13 cellular contexts compared by ENCODE assay signal in genomic region chr1:198676253-198676652, GRCh38. TPM values are rescaled to one million over a fixed set of nuclear protein-coding genes. Genes with fewer than 3 reads are reported as not detected.
A peak's percentile ranks its signal among the peaks of the same experiment; 100 is the strongest.
DNase-seq lines count a peak whose midpoint lies in the region; ATAC-seq, FAIRE-seq and TF ChIP-seq lines count a peak whose summit lies in the region.
"Had no signal": no experiment of that assay in that cellular context is flagged by ENCODE, and none has a peak within 500 bp of the region (broad histone marks: within the 10 kb centered on the region; RNA-seq: fewer than 3 reads in every experiment).

No MANE protein-coding gene starts in this region.

- no peak for ATAC-seq in HG02642 (IDR thresholded peaks at IDR 0.05; ENCODE audit: poor library complexity, unreplicated experiment)
- ATAC-seq in upper lobe of left lung (ENCODE audit: low FRiP score in 2 of 2) = no peak
- ATAC-seq: right lobe of liver, upper lobe of right lung had no signal

- H3K4me2 ChIP-seq in KMS-11 (peak overlapping the region; percentile 15; the same call in 1 of the 2 replicates), SK-N-SH (no peak overlapping the region), endothelial cell of umbilical vein (ENCODE audit: insufficient read depth, low read length) (no peak overlapping the region)

- intact Hi-C loops in endothelial cell of umbilical vein (cut with micrococcal nuclease) = no loop called here

- H4K20me1 ChIP-seq in KMS-11 (ENCODE audit: insufficient read depth) (no peaks in the 10 kb centered on the region), SK-N-SH (ENCODE audit: insufficient read depth) (no peaks in the 10 kb centered on the region), endothelial cell of umbilical vein (replicated peaks; ENCODE audit: control insufficient read depth, extremely low read depth, insufficient read depth, low read length) (no peaks in the 10 kb centered on the region)

- CTCF ChIA-PET in SK-N-SH (lab: Yijun Ruan, JAX) = no interaction called here
- CTCF ChIA-PET in endothelial cell of umbilical vein (lab: Charles Lee) = interaction anchor here (1.3 kb wide), 1 partner anchor 1150 kb away, joined by 3 read pairs; no protein-coding TSS in a partner anchor

- TF ChIP-seq CTCF in KMS-11 (conservative IDR thresholded peaks at IDR 0.05; ENCODE audit: low read depth, low read length) = no peak
- no peak for TF ChIP-seq CTCF in SK-N-SH (IDR thresholded peaks at IDR 0.05)
- TF ChIP-seq CTCF in endothelial cell of umbilical vein (IDR thresholded peaks at IDR 0.05; ENCODE audit: extremely low read depth in 1 of 2, insufficient read depth in 1 of 2, low read depth in 1 of 2, low read length in 2 of 2) = no peak
- no peak for TF ChIP-seq CTCF in upper lobe of left lung (IDR thresholded peaks at IDR 0.05)

- H3K4me3 ChIP-seq in KMS-11 (IDR thresholded peaks at IDR 0.05; ENCODE audit: insufficient read depth, low read depth, low read length) (no peak overlapping the region), SK-N-SH (ENCODE audit: low read depth in 2 of 2, low read length in 1 of 2) (no peak overlapping the region), endothelial cell of umbilical vein (replicated peaks in 1 of 3; ENCODE audit: insufficient read depth in 1 of 3, low read depth in 1 of 3, low read length in 3 of 3) (no peak overlapping the region), upper lobe of left lung (no peak overlapping the region)
- H3K4me3 ChIP-seq: right lobe of liver, upper lobe of right lung had no signal

- no peak for FAIRE-seq in endothelial cell of umbilical vein (lab: Jason Lieb, UNC)

- H3K9me3 ChIP-seq in SK-N-SH (no peaks in the 10 kb centered on the region), endothelial cell of umbilical vein (replicated peaks; ENCODE audit: control insufficient read depth, insufficient read depth, low read length) (no peaks in the 10 kb centered on the region), upper lobe of left lung (no peaks in the 10 kb centered on the region)
- H3K9me3 ChIP-seq: right lobe of liver, upper lobe of right lung had no signal

- TF ChIP-seq POLR2A in endothelial cell of umbilical vein (IDR thresholded peaks at IDR 0.05; ENCODE audit: low read depth, low read length) = no peak
- TF ChIP-seq POLR2A in upper lobe of left lung (IDR thresholded peaks at IDR 0.05) = no peak

- peak; percentile 65 to 81 for TF ChIP-seq EP300 in SK-N-SH (IDR thresholded peaks at IDR 0.05; ENCODE audit: borderline replicate concordance in 1 of 2, low read depth in 1 of 2, low read length in 1 of 2)
- no peak for TF ChIP-seq EP300 in upper lobe of left lung (IDR thresholded peaks at IDR 0.05)

- POLR2A ChIA-PET in SK-N-SH (lab: Yijun Ruan, JAX) = no interaction called here
- POLR2A ChIA-PET in endothelial cell of umbilical vein (lab: Charles Lee) = no interaction called here

- H3K4me1 ChIP-seq in KMS-11 (ENCODE audit: low read depth, poor library complexity, severe bottlenecking) (peaks cover 75% of the 10 kb centered on the region), SK-N-SH (ENCODE audit: control insufficient read depth in 1 of 2, insufficient read depth in 2 of 2, low read depth in 1 of 2, low read length in 1 of 2) (peaks cover 11 to 22% of the 10 kb centered on the region in 2 experiments; a peak in 3 of 4 replicates), endothelial cell of umbilical vein (ENCODE audit: control insufficient read depth, extremely low read depth, insufficient read depth, low read length) (no peaks in the 10 kb centered on the region), upper lobe of left lung (peaks cover 0 to 8% (median 3%) of the 10 kb centered on the region in 4 donors)
- H3K4me1 ChIP-seq: right lobe of liver had no signal

- H3K36me3 ChIP-seq in KMS-11 (ENCODE audit: insufficient read depth) (no peaks in the 10 kb centered on the region), SK-N-SH (replicated peaks in 1 of 2; ENCODE audit: control insufficient read depth in 1 of 2, insufficient read depth in 2 of 2, low read length in 1 of 2) (no peaks in the 10 kb centered on the region), endothelial cell of umbilical vein (ENCODE audit: control insufficient read depth in 2 of 2, extremely low read depth in 1 of 2, insufficient read depth in 2 of 2, low read length in 2 of 2) (no peaks in the 10 kb centered on the region), upper lobe of left lung (no peaks in the 10 kb centered on the region)
- H3K36me3 ChIP-seq: right lobe of liver, upper lobe of right lung had no signal

- H3K9me1 ChIP-seq in endothelial cell of umbilical vein (replicated peaks; ENCODE audit: control insufficient read depth, extremely low read depth, insufficient read depth, low read length) = no peaks in the 10 kb centered on the region

- H3K9ac ChIP-seq in KMS-11 (no peak overlapping the region), SK-N-SH (no peak overlapping the region), endothelial cell of umbilical vein (replicated peaks; ENCODE audit: extremely low read depth, insufficient read depth, low read length) (no peak overlapping the region)

- peak; percentile 62 for DNase-seq in CMK (ENCODE audit: low read depth)
- peak; percentile 47 for DNase-seq in SK-N-SH
- DNase-seq in endothelial cell of umbilical vein (ENCODE audit: low read depth, low spot score) = peak; percentile 23
- DNase-seq in NCI-H2107 treated with DMSO at 0.1 percent for 48 hours (lab: John Stamatoyannopoulos, UW; ENCODE audit: unreplicated experiment) = no peak
- no peak for DNase-seq in upper lobe of left lung
- no peak for DNase-seq in SW480 (ENCODE audit: low spot score)
- DNase-seq: activated CD4-positive, alpha-beta T cell treated with anti-CD3 and anti-CD28 coated beads for 1 hour; aorta; hypothalamus; right lobe of liver; upper lobe of right lung had no signal

- H3F3A ChIP-seq in SK-N-SH (replicated peaks; ENCODE audit: insufficient read depth) = peaks cover 23% of the 10 kb centered on the region

- no TSS peak for BruUV-seq in endothelial cell of umbilical vein (replicated peaks; lab: Mats Ljungman, UMichigan)

- TF ChIP-seq RAD21 in SK-N-SH (IDR thresholded peaks at IDR 0.05; ENCODE audit: low read length) = no peak

- WGBS in SK-N-SH (ENCODE audit: low lambda C conversion rate) = 28% methylated on average over 1 of the region's 1 CpG
- WGBS in upper lobe of left lung, 2 donors = 14 to 32% methylated on average over 1 of the region's 1 CpG

- H2AFZ ChIP-seq in KMS-11 (ENCODE audit: low read depth) (no peak overlapping the region), SK-N-SH (ENCODE audit: low read depth) (peak overlapping the region; percentile 30; the same call in 1 of the 2 replicates), endothelial cell of umbilical vein (ENCODE audit: low read depth, low read length) (no peak overlapping the region)

- no peaks in the 10 kb centered on the region for H3K27me3 ChIP-seq in KMS-11 (ENCODE audit: insufficient read depth, low read depth)
- H3K27me3 ChIP-seq in SK-N-SH (ENCODE audit: insufficient read depth) = no peaks in the 10 kb centered on the region
- no peaks in the 10 kb centered on the region for H3K27me3 ChIP-seq in endothelial cell of umbilical vein (ENCODE audit: control insufficient read depth in 2 of 2, insufficient read depth in 2 of 2, low read length in 2 of 2)
- H3K27me3 ChIP-seq in upper lobe of left lung = no peaks in the 10 kb centered on the region
- H3K27me3 ChIP-seq: right lobe of liver, upper lobe of right lung had no signal

- H3K27ac ChIP-seq in KMS-11 (no peak overlapping the region), SK-N-SH (ENCODE audit: low read depth in 2 of 2, low read length in 1 of 2) (peak overlapping the region; percentile 40 to 92; a peak in 3 of 4 replicates), endothelial cell of umbilical vein (ENCODE audit: insufficient read depth, low read depth, low read length) (no peak overlapping the region), upper lobe of left lung (peak overlapping the region in 1 of 4 donors; percentile 82)
- H3K27ac ChIP-seq: right lobe of liver, upper lobe of right lung had no signal

- H3K79me2 ChIP-seq in KMS-11 (ENCODE audit: insufficient read depth, low read depth) (no peaks in the 10 kb centered on the region), SK-N-SH (ENCODE audit: insufficient read depth) (no peaks in the 10 kb centered on the region), endothelial cell of umbilical vein (ENCODE audit: control insufficient read depth, insufficient read depth, low read length) (no peaks in the 10 kb centered on the region)

- H3K9me2 ChIP-seq in SK-N-SH = no peaks in the 10 kb centered on the region

- dilution Hi-C loops in endothelial cell of umbilical vein (cut with MboI; ENCODE audit: extremely low pct_ligation_motif_present, low sequenced_read_pairs) = no loop called here

TF ChIP-seq in SK-N-SH, 30 proteins besides CTCF, POLR2A, EP300 and RAD21 (continues in another document):
- no peak for TF ChIP-seq TAF1 (IDR thresholded peaks at IDR 0.05; ENCODE audit: borderline replicate concordance, low read depth, low read length)
- peak; percentile 93 for TF ChIP-seq TCF12 (IDR thresholded peaks at IDR 0.05)
- 0 out of 2 replicates have a peak, but pooled peaks have one; percentile 54 for TF ChIP-seq TEAD4 (IDR thresholded peaks at IDR 0.05; ENCODE audit: borderline replicate concordance, insufficient read depth)
- peak; percentile 95 for TF ChIP-seq NFIC (IDR thresholded peaks at IDR 0.05; ENCODE audit: borderline replicate concordance)
- no peak for TF ChIP-seq ELF1 (IDR thresholded peaks at IDR 0.05)

TF ChIP-seq in endothelial cell of umbilical vein, 7 proteins besides CTCF, POLR2A, EP300 and RAD21 (continues in another document):
- TF ChIP-seq JUN (IDR thresholded peaks at IDR 0.05; ENCODE audit: borderline replicate concordance, insufficient read depth, insufficient read length, low read depth) (no peak), EZH2 (IDR thresholded peaks at IDR 0.05; ENCODE audit: borderline replicate concordance, low read depth, low read length, severe bottlenecking) (no peak), FOS (IDR thresholded peaks at IDR 0.05; ENCODE audit: borderline replicate concordance, insufficient read depth, low read length) (no peak)

RNA-seq across cellular contexts. Expression of gene PTPRC, which starts 37.4 kb away (rescaled TPM):
- polyA plus RNA-seq in SK-N-SH (2012; rRNA removed) (0.03 and 0.11 TPM in 2 replicates), endothelial cell of umbilical vein (not detected in 2 replicates)
- 0.05 and 0.06 TPM in 2 replicates for polyA plus RNA-seq in SK-N-SH (2012; cell fraction: cytosol; rRNA removed)
- 0.10 TPM in 1 of 2 replicates, not detected in the other for polyA plus RNA-seq in SK-N-SH (2012; cell fraction: nucleus; rRNA removed)
- total RNA-seq in endothelial cell of umbilical vein (not detected in 2 replicates), upper lobe of left lung (100 to 1,000 TPM in 3 of 6 donors, 10 to 100 TPM in 3; 70.2 to 171 (median 101) TPM)
- not detected in 2 replicates for polyA plus RNA-seq in endothelial cell of umbilical vein (2011; cell fraction: cytosol; rRNA removed)
- not detected in 2 replicates for polyA plus RNA-seq in endothelial cell of umbilical vein (2011; cell fraction: nucleus; rRNA removed)
- polyA plus RNA-seq in endothelial cell of umbilical vein (2012) = not detected in 2 replicates
- polyA minus RNA-seq in endothelial cell of umbilical vein = 0.49 TPM in 1 of 2 replicates, not detected in the other
- not detected for polyA minus RNA-seq in endothelial cell of umbilical vein (2011; cell fraction: cytosol; rRNA and poly(A)+ RNA removed)
- not detected in 2 replicates for polyA minus RNA-seq in endothelial cell of umbilical vein (2011; cell fraction: nucleus; rRNA and poly(A)+ RNA removed)

Comparison
In these comparisons a context has a peak if more than half of its experiments do, and no peak if none do; other contexts are left out.
1. DNase-seq: peak in CMK (single experiment), SK-N-SH (single experiment) and endothelial cell of umbilical vein (single experiment); none in NCI-H2107 treated with DMSO at 0.1 percent for 48 hours (single experiment), upper lobe of left lung (0 of 2) and SW480 (single experiment).
2. H3K27ac ChIP-seq: peak in SK-N-SH (2 of 2); none in KMS-11 (single experiment) and endothelial cell of umbilical vein (single experiment).
3. RNA of gene PTPRC, which starts 37.4 kb away (total RNA-seq): 70.2 to 171 TPM in upper lobe of left lung; not detected in endothelial cell of umbilical vein; every median in the first group is over 10 times any median in the second.